3 cellular contexts compared by ENCODE assay signal in the genomic region with DNA sequence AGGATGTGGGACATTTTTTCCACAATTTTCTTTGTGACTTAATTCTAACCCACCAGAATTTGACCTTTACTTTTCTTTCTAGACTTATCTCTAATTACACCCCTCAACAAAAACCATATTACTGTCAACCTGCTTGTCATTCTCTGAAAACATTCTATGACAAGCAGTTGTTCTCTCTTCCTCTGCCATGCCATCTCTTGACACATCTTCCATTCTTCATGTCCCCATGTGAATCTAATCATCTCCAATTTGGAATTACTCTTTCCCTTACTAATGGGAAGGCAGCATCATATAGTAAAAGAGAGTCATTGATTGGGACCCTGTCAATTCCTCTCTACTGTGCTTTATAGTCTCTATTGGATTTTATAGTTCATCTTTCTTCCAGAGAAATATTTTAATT.
"Had no signal": no experiment of that assay in that cellular context is flagged by ENCODE, and none has a peak within 500 bp of the region (broad histone marks: within the 10 kb centered on the region; RNA-seq: fewer than 3 reads in every experiment).

No MANE protein-coding gene starts in this region.

- H3K4me3 ChIP-seq: GM12878 had no signal

- DNase-seq: GDM1, GF-D8 had no signal
